ENCODE assay signal across 9 cellular contexts in genomic region chr12:10153271-10154144, GRCh38. TPM values are rescaled to one million over a fixed set of nuclear protein-coding genes. Genes with fewer than 3 reads are reported as not detected.
DNase-seq lines count a peak whose midpoint lies in the region; ATAC-seq, FAIRE-seq and TF ChIP-seq lines count a peak whose summit lies in the region.
"Had no signal": no experiment of that assay in that cellular context is flagged by ENCODE, and none has a peak within 500 bp of the region (broad histone marks: within the 10 kb centered on the region; RNA-seq: fewer than 3 reads in every experiment).

No MANE protein-coding gene starts in this region.

- FAIRE-seq in H54 (lab: Jason Lieb, UNC), result peak; percentile 27

- H3K27me3 Mint-ChIP-seq in CD4-positive, alpha-beta memory T cell, result peaks cover 7 to 11% of the 10 kb centered on the region in 2 donors

- peak overlapping the region; percentile 9 for H3K27ac ChIP-seq in CD4-positive, alpha-beta memory T cell (ENCODE audit: low read depth, low read length)

- no peaks in the 10 kb centered on the region for H3K36me3 Mint-ChIP-seq in CD4-positive, alpha-beta memory T cell

- no peak for TF ChIP-seq POLR2A in H54 (IDR thresholded peaks at IDR 0.05; ENCODE audit: low read depth, low read length)
- no peak for TF ChIP-seq POLR2A in GM18505 (IDR thresholded peaks at IDR 0.05; ENCODE audit: borderline replicate concordance, extremely low read depth, insufficient read depth, insufficient read length)

- no peaks in the 10 kb centered on the region for H3K27me3 ChIP-seq in CD4-positive, alpha-beta memory T cell (ENCODE audit: insufficient read depth, low read length)
- H3K27me3 ChIP-seq in kidney epithelial cell (ENCODE audit: control insufficient read depth, insufficient read depth, low read length), result no peaks in the 10 kb centered on the region

- no peaks in the 10 kb centered on the region for H3K9me3 Mint-ChIP-seq in CD4-positive, alpha-beta memory T cell

- CTCF ChIA-PET in CD4-positive, alpha-beta memory T cell (lab: Charles Lee; ENCODE audit: partially characterized antibody), result interaction anchor here (0.6 to 3.5 kb wide), 31 partner anchors 8 to 407 kb away, joined by 3 to 53 read pairs (median 3); no protein-coding TSS in a partner anchor

- H3K4me1 Mint-ChIP-seq in CD4-positive, alpha-beta memory T cell, result peaks cover 6 to 14% (median 11%) of the 10 kb centered on the region in 4 donors

- H3K4me1 ChIP-seq in CD4-positive, alpha-beta memory T cell (ENCODE audit: insufficient read depth, low read length), result peaks cover 14% of the 10 kb centered on the region

- peak; percentile 57 to 65 (median 63) for DNase-seq in CD4-positive, alpha-beta memory T cell
- DNase-seq in H54 (ENCODE audit: insufficient read length, low spot score) (peak; percentile 26), NCI-H2029 (lab: John Stamatoyannopoulos, UW) (peak; percentile 18), cerebellum (ENCODE audit: low spot score) (peak; percentile 68), kidney epithelial cell (ENCODE audit: low read depth) (no peak)
- peak; percentile 64 for DNase-seq in activated CD4-positive, CD25-positive, alpha-beta regulatory T cell treated with anti-CD3 and anti-CD28 coated beads, Interleukin-2, amount 50 U/mL, for 72 hours
- peak; percentile 38 for DNase-seq in stimulated activated CD4-positive, alpha-beta T cell treated with anti-CD3 and anti-CD28 coated beads, Interleukin-12 subunit alpha, Interleukin-12 subunit beta, amount 100 ng/mL, for 4 hours

- TF ChIP-seq CTCF in kidney epithelial cell (IDR thresholded peaks at IDR 0.05; ENCODE audit: insufficient read depth, low read length, poor library complexity, severe bottlenecking), result peak; percentile 77

- peak overlapping the region; percentile 88 to 96 (median 91) for H3K4me3 Mint-ChIP-seq in CD4-positive, alpha-beta memory T cell

- POLR2A ChIA-PET in CD4-positive, alpha-beta memory T cell (lab: Charles Lee; ENCODE audit: partially characterized antibody), result interaction anchor here (0.5 to 0.8 kb wide), 2 partner anchors 59 to 117 kb away, joined by 3 read pairs; partner anchors contain the start of gene GABARAPL1

- intact Hi-C loops in CD4-positive, alpha-beta memory T cell (cut with micrococcal nuclease), result loop anchor here (1.0 to 5.0 kb wide), 4 partner anchors 37 to 519 kb away; partner anchors contain the start of genes GABARAPL1 and STYK1

- H3K9me3 ChIP-seq in CD4-positive, alpha-beta memory T cell (ENCODE audit: control insufficient read depth in 1 of 2, low read length in 2 of 2), result no peaks in the 10 kb centered on the region

- peak overlapping the region; percentile 25 to 88 (median 78) for H3K27ac Mint-ChIP-seq in CD4-positive, alpha-beta memory T cell

- peak overlapping the region; percentile 84 to 92 for H3K4me3 ChIP-seq in CD4-positive, alpha-beta memory T cell (ENCODE audit: low read length in 2 of 2)
- H3K4me3 ChIP-seq in kidney epithelial cell (ENCODE audit: low read depth, low read length), result peak overlapping the region; percentile 44

- no peak for ATAC-seq in GM18505 (IDR thresholded peaks at IDR 0.05; ENCODE audit: unreplicated experiment)

- H3K36me3 ChIP-seq in CD4-positive, alpha-beta memory T cell (ENCODE audit: insufficient read depth, low read length), result no peaks in the 10 kb centered on the region
- H3K36me3 ChIP-seq in kidney epithelial cell (ENCODE audit: control insufficient read depth, insufficient read depth, low read length), result no peaks in the 10 kb centered on the region

RNA-seq across cellular contexts. Expression of gene OLR1, which starts 18.4 kb away (rescaled TPM):
- under 1 TPM in 1 of 2 experiments, not detected in 1; 0.42 TPM for total RNA-seq in CD4-positive, alpha-beta memory T cell
- not detected for polyA plus RNA-seq in CD4-positive, alpha-beta memory T cell
- total RNA-seq in cerebellum (4.8 TPM), kidney epithelial cell (not detected in 2 replicates)
- total RNA-seq: T-helper 1 cell treated with Interleukin-12 subunit alpha and Interleukin-12 subunit beta and Interleukin-4 antibody, amounts not matched to agents 30 ng/mL and 1 ng/mL, for 36 hours had no signal

RNA-seq across cellular contexts. Expression of gene CLEC7A, which starts 23.5 kb away (rescaled TPM):
- total RNA-seq in CD4-positive, alpha-beta memory T cell, result 1 to 10 TPM in 1 of 2 experiments, under 1 TPM in 1; 0.89 to 1.3 TPM
- polyA plus RNA-seq in CD4-positive, alpha-beta memory T cell, result under 1 TPM in 1 of 2 donors, not detected in 1; 0.46 TPM
- total RNA-seq in cerebellum, result 1.6 TPM
- 0.07 and 0.13 TPM in 2 replicates for total RNA-seq in kidney epithelial cell

RNA-seq across cellular contexts. Expression of gene TMEM52B, which starts 25.3 kb away (rescaled TPM):
- not detected for total RNA-seq in CD4-positive, alpha-beta memory T cell
- not detected for polyA plus RNA-seq in CD4-positive, alpha-beta memory T cell
- 0.27 TPM for total RNA-seq in cerebellum
- 0.48 TPM in 1 of 2 replicates, not detected in the other for total RNA-seq in kidney epithelial cell
- total RNA-seq: T-helper 1 cell treated with Interleukin-12 subunit alpha and Interleukin-12 subunit beta and Interleukin-4 antibody, amounts not matched to agents 30 ng/mL and 1 ng/mL, for 36 hours had no signal

RNA-seq across cellular contexts. Expression of gene CLEC1A, which starts 54.7 kb away (rescaled TPM):
- total RNA-seq in CD4-positive, alpha-beta memory T cell, result not detected
- polyA plus RNA-seq in CD4-positive, alpha-beta memory T cell, result not detected
- total RNA-seq in cerebellum, result 0.54 TPM
- 0.04 TPM in 1 of 2 replicates, not detected in the other for total RNA-seq in kidney epithelial cell
- total RNA-seq: T-helper 1 cell treated with Interleukin-12 subunit alpha and Interleukin-12 subunit beta and Interleukin-4 antibody, amounts not matched to agents 30 ng/mL and 1 ng/mL, for 36 hours had no signal

RNA-seq across cellular contexts. Expression of gene GABARAPL1, which starts 59.2 kb away (rescaled TPM):
- 10 to 100 TPM; 35.3 to 36.3 TPM for total RNA-seq in CD4-positive, alpha-beta memory T cell
- 10 to 100 TPM; 12.8 to 16.2 TPM for polyA plus RNA-seq in CD4-positive, alpha-beta memory T cell
- total RNA-seq in cerebellum (33.1 TPM), kidney epithelial cell (44.2 and 47.0 TPM in 2 replicates)
